Comparison of ENCODE assay signal across 9 cellular contexts in genomic region chr7:121440857-121441503, GRCh38. TPM values are rescaled to one million over a fixed set of nuclear protein-coding genes. Genes with fewer than 3 reads are reported as not detected.
DNase-seq lines count a peak whose midpoint lies in the region; ATAC-seq, FAIRE-seq and TF ChIP-seq lines count a peak whose summit lies in the region.
"Had no signal": no experiment of that assay in that cellular context is flagged by ENCODE, and none has a peak within 500 bp of the region (broad histone marks: within the 10 kb centered on the region; RNA-seq: fewer than 3 reads in every experiment).

No MANE protein-coding gene starts in this region.

- no peaks in the 10 kb centered on the region for H3K27me3 ChIP-seq in MM.1S (replicated peaks; ENCODE audit: insufficient read depth, low read length)
- H3K27me3 ChIP-seq: heart left ventricle had no signal

- peak overlapping the region; percentile 26; the same call in 1 of the 2 replicates for H3K9ac ChIP-seq in MM.1S (ENCODE audit: low read length)

- H4K20me1 ChIP-seq in MM.1S (ENCODE audit: insufficient read depth, low read length): no peaks in the 10 kb centered on the region

- peak; percentile 44 for ATAC-seq in sciatic nerve

- H3K27ac ChIP-seq in MM.1S (ENCODE audit: low read length): no peak overlapping the region

- peaks cover 15% of the 10 kb centered on the region for H3F3A ChIP-seq in MM.1S (ENCODE audit: insufficient read depth, low read length)

- intact Hi-C loops in sciatic nerve (cut with DNase I): no loop called here

- no peak for TF ChIP-seq POLR2A in GM12892 (IDR thresholded peaks at IDR 0.05; ENCODE audit: low read depth, low read length)

- no peak for FAIRE-seq in GM12892 (lab: Jason Lieb, UNC)

- H3K36me3 ChIP-seq in MM.1S (replicated peaks; ENCODE audit: insufficient read depth, low read length): no peaks in the 10 kb centered on the region
- H3K36me3 ChIP-seq: heart left ventricle had no signal

- peaks cover 26% of the 10 kb centered on the region for H3K4me1 ChIP-seq in MM.1S (ENCODE audit: low read length)

- peak overlapping the region; percentile 41 for H3K4me2 ChIP-seq in MM.1S (ENCODE audit: low read depth, low read length)

- no peaks in the 10 kb centered on the region for H3K9me2 ChIP-seq in MM.1S (replicated peaks; ENCODE audit: insufficient read depth, low read length)

- no peak for TF ChIP-seq CTCF in MM.1S (IDR thresholded peaks at IDR 0.05; ENCODE audit: low read length)

- peak overlapping the region; percentile 36 for H2AFZ ChIP-seq in MM.1S (ENCODE audit: low read length)

- H3K79me2 ChIP-seq in MM.1S (ENCODE audit: low read length): no peaks in the 10 kb centered on the region

- peak overlapping the region; percentile 28; the same call in 1 of the 2 replicates for H3K4me3 ChIP-seq in MM.1S (ENCODE audit: low read length)

- no peaks in the 10 kb centered on the region for H3K9me3 ChIP-seq in MM.1S (replicated peaks; ENCODE audit: insufficient read depth, low read length)

- DNase-seq in GM12892 (ENCODE audit: insufficient read length) (peak; percentile 5), MM.1S (peak; percentile 34), dermis microvascular lymphatic vessel endothelial cell (ENCODE audit: low read depth in 2 of 2) (peak; percentile 66 to 72), sciatic nerve (ENCODE audit: low spot score) (no peak), epidermal melanocyte (ENCODE audit: insufficient read length, low spot score) (no peak), NCI-H2196 treated with DMSO at 0.1 percent for 48 hours (lab: John Stamatoyannopoulos, UW; ENCODE audit: unreplicated experiment) (no peak)
- no peak for DNase-seq in stimulated activated CD4-positive, alpha-beta T cell treated with anti-CD3 and anti-CD28 coated beads, Interleukin-4, amount 100 ng/mL, for 1 hour
- DNase-seq: heart left ventricle, nephron progenitor cell had no signal

RNA-seq across cellular contexts. Expression of gene FAM3C, which starts 44.9 kb away (rescaled TPM):
- polyA plus RNA-seq in GM12892 (2012; ENCODE audit: missing spikeins): 26.1 TPM
- total RNA-seq in dermis microvascular lymphatic vessel endothelial cell (29.3 and 30.6 TPM in 2 replicates), sciatic nerve (56.2 TPM)

Comparison
In these comparisons a context has a peak if more than half of its experiments do, and no peak if none do; other contexts are left out.
1. DNase-seq: peak in GM12892 (single experiment), MM.1S (single experiment) and dermis microvascular lymphatic vessel endothelial cell (2 of 2); none in sciatic nerve (single experiment), stimulated activated CD4-positive, alpha-beta T cell treated with anti-CD3 and anti-CD28 coated beads, Interleukin-4, amount 100 ng/mL, for 1 hour (single experiment), epidermal melanocyte (single experiment) and NCI-H2196 treated with DMSO at 0.1 percent for 48 hours (single experiment).